ENCODE assay signal across 34 cellular contexts in the genomic region with DNA sequence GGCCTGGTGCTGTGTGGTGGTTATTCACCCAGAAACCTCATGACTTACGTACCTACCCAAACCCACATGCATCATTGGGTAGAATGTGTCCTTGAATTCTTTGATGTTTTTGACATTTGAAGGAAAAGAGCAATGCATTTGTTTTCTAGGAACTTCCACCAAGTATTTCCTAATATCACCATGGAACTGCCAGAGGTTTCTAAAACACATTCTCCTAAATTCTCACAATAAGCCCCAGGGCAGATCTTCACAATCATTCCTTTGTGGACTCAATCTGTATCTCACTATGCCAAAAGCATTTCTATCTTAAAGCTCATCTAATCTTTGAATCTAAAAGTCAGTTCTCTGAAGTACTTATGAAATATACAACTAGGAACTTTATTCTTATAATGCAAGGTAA. TPM values are rescaled to one million over a fixed set of nuclear protein-coding genes. Genes with fewer than 3 reads are reported as not detected.
"Had no signal": no experiment of that assay in that cellular context is flagged by ENCODE, and none has a peak within 500 bp of the region (broad histone marks: within the 10 kb centered on the region; RNA-seq: fewer than 3 reads in every experiment).

No MANE protein-coding gene starts in this region.

- H3K9ac ChIP-seq: parathyroid adenoma had no signal

- H3K4me1 ChIP-seq: colonic mucosa, gastroesophageal sphincter, heart right ventricle, left ventricle myocardium inferior, lower lobe of right lung, suprapubic skin, transverse colon had no signal

- H3K27ac ChIP-seq: colonic mucosa, epithelial cell of prostate, gastroesophageal sphincter, heart right ventricle, left ventricle myocardium inferior, lower lobe of right lung, neutrophil, parathyroid adenoma, suprapubic skin, transverse colon had no signal

- H3K4me2 ChIP-seq: smooth muscle cell had no signal

- H3K27me3 Mint-ChIP-seq: dendritic cell treated with granulocyte-macrophage colony-stimulating factor and Interleukin-4, amounts not matched to agents 40 ng/mL and 50 ng/mL, for 4 days; progenitor cell of endocrine pancreas; stimulated activated naive CD8-positive, alpha-beta T cell treated with anti-CD3 and anti-CD28 coated beads, Interleukin-15, amount 100 ng/mL, for 72 hours had no signal

- H3K4me3 Mint-ChIP-seq: dendritic cell treated with granulocyte-macrophage colony-stimulating factor and Interleukin-4, amounts not matched to agents 40 ng/mL and 50 ng/mL, for 4 days; endodermal cell; natural killer cell; neural crest cell; stimulated activated naive CD8-positive, alpha-beta T cell treated with anti-CD3 and anti-CD28 coated beads, Interleukin-15, amount 100 ng/mL, for 72 hours had no signal

- H3K9me3 ChIP-seq: colonic mucosa, gastroesophageal sphincter, lower lobe of right lung, neutrophil, suprapubic skin, transverse colon had no signal

- H3K9me3 Mint-ChIP-seq: dendritic cell treated with granulocyte-macrophage colony-stimulating factor and Interleukin-4, amounts not matched to agents 40 ng/mL and 50 ng/mL, for 4 days; endodermal cell; natural killer cell; neural crest cell; stimulated activated naive CD8-positive, alpha-beta T cell treated with anti-CD3 and anti-CD28 coated beads, Interleukin-15, amount 100 ng/mL, for 72 hours had no signal

- H3K79me2 ChIP-seq: parathyroid adenoma had no signal

- H3K4me1 Mint-ChIP-seq: natural killer cell; stimulated activated naive CD8-positive, alpha-beta T cell treated with anti-CD3 and anti-CD28 coated beads, Interleukin-15, amount 100 ng/mL, for 72 hours had no signal

- H3K36me3 ChIP-seq: colonic mucosa, gastroesophageal sphincter, heart right ventricle, left ventricle myocardium inferior, lower lobe of right lung, neutrophil, suprapubic skin, transverse colon had no signal

- H3K27me3 ChIP-seq: colonic mucosa, gastroesophageal sphincter, heart right ventricle, neutrophil, suprapubic skin, transverse colon had no signal

- DNase-seq: colonic mucosa; effector CD8-positive, alpha-beta T cell; endodermal cell; foreskin fibroblast; glutamatergic neuron; heart right ventricle; hippocampal formation; left colon; left ventricle myocardium inferior; lower lobe of right lung; natural killer cell; stimulated activated CD4-positive, alpha-beta T cell treated with anti-CD3 and anti-CD28 coated beads, Interleukin-12 subunit alpha, Interleukin-12 subunit beta, amount 100 ng/mL, for 4 hours; stimulated activated CD4-positive, alpha-beta T cell treated with anti-CD3 and anti-CD28 coated beads, Interleukin-1b, Interleukin-23, amount 100 ng/mL, for 48 hours; stimulated activated CD4-positive, alpha-beta T cell treated with anti-CD3 and anti-CD28 coated beads, Interleukin-4, amount 100 ng/mL, for 1 hour; stimulated activated CD8-positive, alpha-beta memory T cell treated with anti-CD3 and anti-CD28 coated beads, Interleukin-4, amount 100 ng/mL, for 48 hours; stimulated activated naive CD4-positive, alpha-beta T cell; stimulated activated naive CD8-positive, alpha-beta T cell treated with anti-CD3 and anti-CD28 coated beads, Interleukin-15, amount 100 ng/mL, for 72 hours; transverse colon had no signal

- H3K27ac Mint-ChIP-seq: dendritic cell treated with granulocyte-macrophage colony-stimulating factor and Interleukin-4, amounts not matched to agents 40 ng/mL and 50 ng/mL, for 4 days; endodermal cell; natural killer cell; progenitor cell of endocrine pancreas; stimulated activated naive CD8-positive, alpha-beta T cell treated with anti-CD3 and anti-CD28 coated beads, Interleukin-15, amount 100 ng/mL, for 72 hours had no signal

- ATAC-seq: gastroesophageal sphincter; heart right ventricle; left colon; lower lobe of right lung; natural killer cell; sciatic nerve; stimulated activated naive CD8-positive, alpha-beta T cell treated with anti-CD3 and anti-CD28 coated beads, Interleukin-15, amount 100 ng/mL, for 72 hours had no signal

- H3K36me3 Mint-ChIP-seq: natural killer cell had no signal

- H3K4me3 ChIP-seq: colonic mucosa, gastroesophageal sphincter, heart right ventricle, left ventricle myocardium inferior, lower lobe of right lung, smooth muscle cell, suprapubic skin, transverse colon had no signal

RNA-seq across cellular contexts. Expression of a gene that starts 8.3 kb away (rescaled TPM):
- total RNA-seq: chondrocyte, endodermal cell, esophagus mucosa, heart right ventricle, kidney epithelial cell, left colon, left ventricle myocardium inferior, mononuclear cell, natural killer cell, neural crest cell, omental fat pad, progenitor cell of endocrine pancreas, sciatic nerve, suprapubic skin, urinary bladder had no signal

RNA-seq across cellular contexts. Expression of a gene that starts 33.2 kb away (rescaled TPM):
- total RNA-seq: chondrocyte, colonic mucosa, endodermal cell, esophagus mucosa, gastroesophageal sphincter, heart right ventricle, kidney epithelial cell, left colon, left ventricle myocardium inferior, lower lobe of right lung, mononuclear cell, natural killer cell, neural crest cell, omental fat pad, progenitor cell of endocrine pancreas, sciatic nerve, smooth muscle cell, transverse colon, urinary bladder had no signal
- polyA plus RNA-seq: heart right ventricle, smooth muscle cell, urinary bladder had no signal

RNA-seq across cellular contexts. Expression of a gene that starts 38.7 kb away (rescaled TPM):
- total RNA-seq: chondrocyte, endodermal cell, heart right ventricle, kidney epithelial cell, left colon, left ventricle myocardium inferior, lower lobe of right lung, mononuclear cell, natural killer cell, neural crest cell, omental fat pad, progenitor cell of endocrine pancreas, sciatic nerve, suprapubic skin had no signal
- polyA plus RNA-seq: heart right ventricle had no signal

RNA-seq across cellular contexts. Expression of a gene that starts 55.2 kb away (rescaled TPM):
- total RNA-seq: chondrocyte, colonic mucosa, endodermal cell, esophagus mucosa, gastroesophageal sphincter, heart right ventricle, kidney epithelial cell, left colon, left ventricle myocardium inferior, lower lobe of right lung, mononuclear cell, natural killer cell, neural crest cell, omental fat pad, progenitor cell of endocrine pancreas, sciatic nerve, smooth muscle cell, suprapubic skin, transverse colon, urinary bladder had no signal
- polyA plus RNA-seq: heart right ventricle, smooth muscle cell, urinary bladder had no signal
